ENCODE assay signal across 11 cellular contexts in genomic region chr12:65510584-65511050, GRCh38.
DNase-seq lines count a peak whose midpoint lies in the region; ATAC-seq and TF ChIP-seq lines count a peak whose summit lies in the region.
"Had no signal": no experiment of that assay in that cellular context is flagged by ENCODE, and none has a peak within 500 bp of the region (broad histone marks: within the 10 kb centered on the region; RNA-seq: fewer than 3 reads in every experiment).

No MANE protein-coding gene starts in this region.

- H3K27me3 ChIP-seq in HCT116 (ENCODE audit: insufficient read depth, low read length) (no peaks in the 10 kb centered on the region), colonic mucosa (no peaks in the 10 kb centered on the region), trophoblast cell (ENCODE audit: insufficient read depth, low read length) (no peaks in the 10 kb centered on the region), gastroesophageal sphincter (no peaks in the 10 kb centered on the region)

- H3K4me1 ChIP-seq in HCT116 (ENCODE audit: control insufficient read depth in 1 of 2, insufficient read depth in 2 of 2, low read length in 2 of 2) = peaks cover 52 to 97% of the 10 kb centered on the region in 2 experiments
- H3K4me1 ChIP-seq in colonic mucosa = no peaks in the 10 kb centered on the region
- H3K4me1 ChIP-seq in trophoblast cell (ENCODE audit: control insufficient read depth in 1 of 2, insufficient read depth in 2 of 2, low read length in 2 of 2) = peaks cover 7 to 15% of the 10 kb centered on the region in 2 experiments
- peaks cover 0 to 20% (median 3%) of the 10 kb centered on the region in 3 donors for H3K4me1 ChIP-seq in gastroesophageal sphincter

- no CpG with 5 or more reads among the region's 17 CpGs for WGBS in trophoblast cell (ENCODE audit: extremely low coverage, insufficient coverage, insufficient read length)
- 29 to 32% methylated on average over 5 to 6 of the region's 17 CpGs for WGBS in gastroesophageal sphincter (ENCODE audit: low coverage in 1 of 2), 2 donors

- H2BK120ac ChIP-seq in trophoblast cell (ENCODE audit: insufficient read depth, low read length, poor library complexity) = peak overlapping the region; percentile 27

- no peak for TF ChIP-seq EP300 in gastroesophageal sphincter (IDR thresholded peaks at IDR 0.05)

- ATAC-seq in HCT116 = peak; percentile 74
- ATAC-seq in HG03439 (IDR thresholded peaks at IDR 0.05; ENCODE audit: unreplicated experiment) = no peak
- ATAC-seq in gastroesophageal sphincter = no peak
- ATAC-seq: activated CD8-positive, alpha-beta memory T cell treated with anti-CD3 and anti-CD28 coated beads, Interleukin-2, amount 10 ng/mL, durations not matched to agents 7 days and 5 days had no signal

- intact Hi-C loops in HCT116 (cut with micrococcal nuclease) = no loop called here
- intact Hi-C loops in colonic mucosa (cut with DNase I) = no loop called here

- CTCF ChIA-PET in HCT116 (lab: Charles Lee) = no interaction called here

- TF ChIP-seq POLR2A in HCT116 (IDR thresholded peaks at IDR 0.05; ENCODE audit: borderline replicate concordance, extremely low read depth, insufficient read depth, insufficient read length) (peak; percentile 17), gastroesophageal sphincter (IDR thresholded peaks at IDR 0.05) (no peak)

- H3K4ac ChIP-seq in trophoblast cell (ENCODE audit: low read depth, low read length) = no peak overlapping the region

- no peaks in the 10 kb centered on the region for H3K9me2 ChIP-seq in HCT116 (ENCODE audit: insufficient read depth)

- no peak overlapping the region for H3K23ac ChIP-seq in trophoblast cell (ENCODE audit: low read length)

- no peak overlapping the region for H2AK5ac ChIP-seq in trophoblast cell (ENCODE audit: low read length)

- no peak overlapping the region for H4K8ac ChIP-seq in trophoblast cell (ENCODE audit: low read depth, low read length)

- TF ChIP-seq RAD21 in HCT116 (IDR thresholded peaks at IDR 0.05; ENCODE audit: low read depth) = no peak

- H3K79me2 ChIP-seq in HCT116 (ENCODE audit: insufficient read depth, low read length) (no peaks in the 10 kb centered on the region), trophoblast cell (ENCODE audit: control insufficient read depth, insufficient read depth, low read length, poor library complexity) (peaks cover 4% of the 10 kb centered on the region)

- H2BK5ac ChIP-seq in trophoblast cell (ENCODE audit: low read depth, low read length, poor library complexity) = no peak overlapping the region

- H4K91ac ChIP-seq in trophoblast cell (ENCODE audit: low read depth, low read length) = peak overlapping the region; percentile 48

- no peak overlapping the region for H3K4me3 ChIP-seq in HCT116 (replicated peaks in 1 of 2; ENCODE audit: low read depth in 1 of 2, low read length in 2 of 2)
- H3K4me3 ChIP-seq in colonic mucosa = no peak overlapping the region
- H3K4me3 ChIP-seq in iPS-18c (ENCODE audit: insufficient read depth, low read depth, low read length) = 0 out of 2 replicates have a peak overlapping the region, but pooled peaks have one; percentile 21
- no peak overlapping the region for H3K4me3 ChIP-seq in trophoblast cell (ENCODE audit: low read depth, low read length)
- no peak overlapping the region for H3K4me3 ChIP-seq in gastroesophageal sphincter

- H3K18ac ChIP-seq in trophoblast cell (ENCODE audit: low read length) = no peak overlapping the region

- no peak overlapping the region for H3K14ac ChIP-seq in trophoblast cell (ENCODE audit: low read length)

- H3K9ac ChIP-seq in HCT116 (ENCODE audit: low read length) (peak overlapping the region; percentile 57), colonic mucosa (ENCODE audit: low read depth in 2 of 2, low read length in 2 of 2) (no peak overlapping the region), trophoblast cell (ENCODE audit: low read length) (no peak overlapping the region)

- H2BK12ac ChIP-seq in trophoblast cell (ENCODE audit: low read length) = peak overlapping the region; percentile 51

- peak; percentile 84 for DNase-seq in HCT116 (ENCODE audit: low read depth, low spot score)
- peak; percentile 41 for DNase-seq in colonic mucosa
- no peak for DNase-seq in trophoblast cell
- no peak for DNase-seq in SKM-1 (lab: John Stamatoyannopoulos, UW; ENCODE audit: unreplicated experiment)
- DNase-seq in NCI-H748 treated with DMSO at 0.1 percent for 48 hours (lab: John Stamatoyannopoulos, UW) = no peak
- DNase-seq: activated CD8-positive, alpha-beta memory T cell treated with anti-CD3 and anti-CD28 coated beads, Interleukin-2, amount 10 ng/mL, durations not matched to agents 7 days and 5 days; Karpas-422; NCI-H510A had no signal

- H3K79me1 ChIP-seq in trophoblast cell (ENCODE audit: low read length) = peaks cover 25% of the 10 kb centered on the region

- H3K4me2 ChIP-seq in HCT116 (ENCODE audit: low read length) (peak overlapping the region; percentile 49), trophoblast cell (ENCODE audit: low read length) (no peak overlapping the region)

- no peak overlapping the region for H4K12ac ChIP-seq in trophoblast cell (ENCODE audit: low read depth, low read length)

- H3K9me3 ChIP-seq in HCT116 (ENCODE audit: control insufficient read depth in 1 of 2, insufficient read depth in 1 of 2, low read depth in 1 of 2, low read length in 2 of 2) = no peaks in the 10 kb centered on the region
- no peaks in the 10 kb centered on the region for H3K9me3 ChIP-seq in colonic mucosa
- no peaks in the 10 kb centered on the region for H3K9me3 ChIP-seq in iPS-18c (ENCODE audit: control insufficient read depth, insufficient read depth, low read length)
- H3K9me3 ChIP-seq in trophoblast cell (ENCODE audit: insufficient read depth, low read depth, low read length) = no peaks in the 10 kb centered on the region
- no peaks in the 10 kb centered on the region for H3K9me3 ChIP-seq in gastroesophageal sphincter

- no peaks in the 10 kb centered on the region for H4K20me1 ChIP-seq in HCT116 (ENCODE audit: insufficient read depth)

- TF ChIP-seq CTCF in HCT116 (IDR thresholded peaks at IDR 0.05 in 2 of 3, conservative IDR thresholded peaks at IDR 0.05 in 1 of 3; ENCODE audit: borderline replicate concordance in 1 of 3, insufficient read depth in 1 of 3, low read depth in 2 of 3, low read length in 2 of 3) = no peak
- no peak for TF ChIP-seq CTCF in colonic mucosa (IDR thresholded peaks at IDR 0.05)
- TF ChIP-seq CTCF in gastroesophageal sphincter (IDR thresholded peaks at IDR 0.05) = no peak

- peak overlapping the region; percentile 93 for H3K27ac ChIP-seq in HCT116 (ENCODE audit: low read depth, low read length)
- H3K27ac ChIP-seq in colonic mucosa = no peak overlapping the region
- H3K27ac ChIP-seq in trophoblast cell (ENCODE audit: low read depth, low read length) = no peak overlapping the region
- H3K27ac ChIP-seq in gastroesophageal sphincter = no peak overlapping the region

- RAD21 ChIA-PET in HCT116 (lab: Charles Lee; ENCODE audit: low non-redundant PET in 1 of 2, low total read pairs in 2 of 2, uncharacterized antibody in 2 of 2, unreplicated experiment in 2 of 2) = interaction anchor here in 1 of 2 experiments (0.7 to 1.2 kb wide), 4 partner anchors 10 to 317 kb away, joined by 3 read pairs; no protein-coding TSS in a partner anchor

- no TSS peak for BruUV-seq in HCT116 (replicated peaks; lab: Mats Ljungman, UMichigan)

- H3K36me3 ChIP-seq in HCT116 (ENCODE audit: control insufficient read depth in 1 of 2, insufficient read depth in 2 of 2, low read length in 2 of 2) (no peaks in the 10 kb centered on the region), colonic mucosa (no peaks in the 10 kb centered on the region), trophoblast cell (ENCODE audit: control insufficient read depth in 1 of 2, insufficient read depth in 2 of 2, low read length in 2 of 2) (no peaks in the 10 kb centered on the region), gastroesophageal sphincter (no peaks in the 10 kb centered on the region)

- POLR2A ChIA-PET in HCT116 (lab: Charles Lee) = interaction anchor here (1.0 to 4.3 kb wide), 5 partner anchors 9 to 27 kb away, joined by 3 to 22 read pairs (median 3); no protein-coding TSS in a partner anchor

- no peak overlapping the region for H2AFZ ChIP-seq in HCT116 (ENCODE audit: low read depth, low read length, poor library complexity, severe bottlenecking)
- H2AFZ ChIP-seq in trophoblast cell (ENCODE audit: insufficient read depth, low read length, poor library complexity) = no peak overlapping the region

TF ChIP-seq in HCT116, 20 proteins besides CTCF, POLR2A, EP300 and RAD21 (continues in another document):
- TF ChIP-seq, protein P1, sequence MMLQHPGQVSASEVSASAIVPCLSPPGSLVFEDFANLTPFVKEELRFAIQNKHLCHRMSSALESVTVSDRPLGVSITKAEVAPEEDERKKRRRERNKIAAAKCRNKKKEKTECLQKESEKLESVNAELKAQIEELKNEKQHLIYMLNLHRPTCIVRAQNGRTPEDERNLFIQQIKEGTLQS (IDR thresholded peaks at IDR 0.05) = no peak
- TF ChIP-seq EGR1 (IDR thresholded peaks at IDR 0.05; ENCODE audit: low read depth) (no peak), FOSL1 (IDR thresholded peaks at IDR 0.05; ENCODE audit: low read depth) (no peak; the same call in 1 of the 2 replicates), SP1 (IDR thresholded peaks at IDR 0.05; ENCODE audit: low read depth) (peak; percentile 72), REST (IDR thresholded peaks at IDR 0.05; ENCODE audit: low read depth) (no peak), SIN3A (IDR thresholded peaks at IDR 0.05; ENCODE audit: low read depth) (no peak)

Comparison
In these comparisons a context has a peak if more than half of its experiments do, and no peak if none do; other contexts are left out.
1. DNase-seq: peak in HCT116 (single experiment) and colonic mucosa (single experiment); none in trophoblast cell (0 of 2), SKM-1 (single experiment) and NCI-H748 treated with DMSO at 0.1 percent for 48 hours (single experiment).